ENCODE assay signal across 8 cellular contexts in the genomic region with DNA sequence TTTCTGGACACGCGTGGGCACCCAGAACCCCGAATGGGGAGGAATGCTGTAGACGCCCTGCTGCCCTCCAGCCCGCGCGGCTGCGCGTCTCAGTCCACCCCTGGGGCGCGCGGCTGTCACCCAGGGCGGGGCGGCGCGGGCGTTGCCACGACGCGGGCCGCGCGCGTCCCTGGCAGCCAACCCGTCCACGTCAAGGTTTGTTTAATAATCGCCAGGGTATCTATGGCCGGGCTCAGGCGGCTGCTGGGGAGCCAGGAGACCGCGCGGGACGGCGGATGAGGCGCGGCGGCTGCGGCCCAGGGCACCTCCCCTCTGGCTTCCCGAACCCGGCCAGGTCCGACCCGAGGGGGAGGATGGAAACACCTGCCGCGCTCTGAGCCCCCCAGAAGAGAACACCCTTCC. TPM values are rescaled to one million over a fixed set of nuclear protein-coding genes. Genes with fewer than 3 reads are reported as not detected.
DNase-seq lines count a peak whose midpoint lies in the region; ATAC-seq and TF ChIP-seq lines count a peak whose summit lies in the region.

A gene with protein sequence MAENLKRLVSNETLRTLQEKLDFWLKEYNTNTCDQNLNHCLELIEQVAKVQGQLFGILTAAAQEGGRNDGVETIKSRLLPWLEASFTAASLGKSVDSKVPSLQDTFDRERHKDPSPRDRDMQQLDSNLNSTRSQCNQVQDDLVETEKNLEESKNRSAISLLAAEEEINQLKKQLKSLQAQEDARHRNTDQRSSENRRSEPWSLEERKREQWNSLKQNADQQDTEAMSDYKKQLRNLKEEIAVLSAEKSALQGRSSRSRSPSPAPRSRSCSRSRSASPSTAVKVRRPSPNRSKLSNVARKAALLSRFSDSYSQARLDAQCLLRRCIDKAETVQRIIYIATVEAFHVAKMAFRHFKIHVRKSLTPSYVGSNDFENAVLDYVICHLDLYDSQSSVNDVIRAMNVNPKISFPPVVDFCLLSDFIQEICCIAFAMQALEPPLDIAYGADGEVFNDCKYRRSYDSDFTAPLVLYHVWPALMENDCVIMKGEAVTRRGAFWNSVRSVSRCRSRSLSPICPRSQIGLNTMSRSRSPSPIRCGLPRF (plus strand): TSS at position 92 of the 402 bp plus-strand sequence. CDS start 401 bp downstream, outside the sequence.

- peak; percentile 51 for ATAC-seq in GM19463 (IDR thresholded peaks at IDR 0.05; ENCODE audit: unreplicated experiment)

- H3K4me3 Mint-ChIP-seq in Calu3 (ENCODE audit: low read depth, unreplicated experiment) = peak within 1 kb of the TSS; percentile 63

- no peak within 1 kb of the TSS for H3K27ac Mint-ChIP-seq in Calu3 (ENCODE audit: unreplicated experiment)

- no peaks in the 10 kb centered on the region for H3K36me3 ChIP-seq in transverse colon

- no TSS peak for BruUV-seq in Calu3 (replicated peaks; lab: Mats Ljungman, UMichigan)

- no peaks in the 10 kb centered on the region for H3K4me1 Mint-ChIP-seq in Calu3 (ENCODE audit: low read depth, unreplicated experiment)

- intact Hi-C loops in Calu3 (cut with micrococcal nuclease; ENCODE audit: unreplicated experiment) = no loop called here
- intact Hi-C loops in lower leg skin (cut with DNase I; ENCODE audit: low total_unique reads) = no loop called here
- intact Hi-C loops in transverse colon (cut with DNase I; ENCODE audit: low total_unique reads) = no loop called here

- H3K4me1 ChIP-seq in transverse colon = peaks cover 0 to 17% (median 10%) of the 10 kb centered on the region in 4 donors

- peaks cover 30% of the 10 kb centered on the region for H3K27me3 ChIP-seq in transverse colon

- peaks cover 4% of the 10 kb centered on the region for H3K36me3 Mint-ChIP-seq in Calu3 (ENCODE audit: insufficient read depth, unreplicated experiment)

- no peak for TF ChIP-seq POLR2A in lower leg skin (IDR thresholded peaks at IDR 0.05)
- TF ChIP-seq POLR2A in transverse colon (IDR thresholded peaks at IDR 0.05) = no peak

- H3K9me3 ChIP-seq in transverse colon = no peaks in the 10 kb centered on the region

- H3K9me3 Mint-ChIP-seq in Calu3 (ENCODE audit: low read depth, unreplicated experiment) = no peaks in the 10 kb centered on the region

- CTCF ChIA-PET in Calu3 (lab: Charles Lee) = no interaction called here

- H3K27me3 Mint-ChIP-seq in Calu3 (ENCODE audit: unreplicated experiment) = peaks cover 55% of the 10 kb centered on the region

- peak within 1 kb of the TSS; percentile 66 to 79 (median 68) for H3K27ac ChIP-seq in transverse colon

- H3K4me3 ChIP-seq in lower leg skin (ENCODE audit: low read depth, poor library complexity, severe bottlenecking) (peak within 1 kb of the TSS; percentile 55), transverse colon (peak within 1 kb of the TSS; percentile 34 to 67 (median 53))

- DNase-seq in Calu3 = no peak
- DNase-seq in HPDE6-E6E7 (ENCODE audit: extremely low spot score) = peak; percentile 33
- peak; percentile 39 for DNase-seq in dermis blood vessel endothelial cell
- peak in 1 of 2 donors; percentile 83 for DNase-seq in lower leg skin (ENCODE audit: low spot score in 2 of 2)
- peak; percentile 41 for DNase-seq in transverse colon
- DNase-seq in kidney glomerular epithelial cell (lab: John Stamatoyannopoulos, UW) = no peak
- DNase-seq in H4 (ENCODE audit: low spot score) = no peak

- WGBS in lower leg skin, 2 donors = 2 to 7% methylated on average over 16 to 40 of the region's 44 CpGs
- WGBS in transverse colon (ENCODE audit: low coverage in 1 of 2), 2 donors = 2% methylated on average over 44 of the region's 44 CpGs; no CpG with 5 or more reads in 1 of the 2 donors

- TF ChIP-seq EP300 in transverse colon (IDR thresholded peaks at IDR 0.05; ENCODE audit: low read depth) = no peak

- in situ Hi-C loops in transverse colon (cut with MboI; ENCODE audit: low pct_ligation_motif_present in 1 of 4, low pct_unique_long_range_greater_than_20kb in 1 of 4, low sequenced_read_pairs in 3 of 4) = loop anchor here in 1 of 4 donors (25.0 kb wide), 1 partner anchor 89 kb away; no protein-coding TSS in a partner anchor

- no peak for TF ChIP-seq CTCF in Calu3 (IDR thresholded peaks at IDR 0.05; ENCODE audit: unreplicated experiment)
- no peak for TF ChIP-seq CTCF in lower leg skin (IDR thresholded peaks at IDR 0.05)
- TF ChIP-seq CTCF in transverse colon (IDR thresholded peaks at IDR 0.05) = no peak

RNA-seq across cellular contexts. Expression of the gene that starts here (rescaled TPM):
- total RNA-seq in Calu3 (2022) = not detected in 2 replicates
- 4.3 and 4.6 TPM in 2 replicates for total RNA-seq in dermis blood vessel endothelial cell
- 10 to 100 TPM in 3 of 4 donors, 1 to 10 TPM in 1; 8.5 to 31.8 (median 11.8) TPM for total RNA-seq in lower leg skin
- total RNA-seq in transverse colon = 10 to 100 TPM in 1 of 4 donors, 1 to 10 TPM in 3; 3.0 to 11.2 (median 7.9) TPM
- not detected in 2 replicates for total RNA-seq in H4 (2014; rRNA removed; shearing (Covaris generic))

Comparison
In these comparisons a context has a peak if more than half of its experiments do, and no peak if none do; other contexts are left out.
1. DNase-seq: peak in HPDE6-E6E7 (single experiment), dermis blood vessel endothelial cell (single experiment) and transverse colon (single experiment); none in Calu3 (single experiment), kidney glomerular epithelial cell (single experiment) and H4 (single experiment).